Comparison of ENCODE assay signal across 19 cellular contexts in genomic region chr10:131946880-131947279, GRCh38. TPM values are rescaled to one million over a fixed set of nuclear protein-coding genes. Genes with fewer than 3 reads are reported as not detected.
A peak's percentile ranks its signal among the peaks of the same experiment; 100 is the strongest.
DNase-seq lines count a peak whose midpoint lies in the region; ATAC-seq, FAIRE-seq and TF ChIP-seq lines count a peak whose summit lies in the region.
"Had no signal": no experiment of that assay in that cellular context is flagged by ENCODE, and none has a peak within 500 bp of the region (broad histone marks: within the 10 kb centered on the region; RNA-seq: fewer than 3 reads in every experiment).

No MANE protein-coding gene starts in this region.

- H3K4me3 ChIP-seq in ACC112 (ENCODE audit: low read depth, low read length) (0 out of 2 replicates have a peak overlapping the region, but pooled peaks have one; percentile 6), endodermal cell (ENCODE audit: low read length) (no peak overlapping the region), pancreas (no peak overlapping the region), MM.1S (ENCODE audit: low read length) (no peak overlapping the region)
- H3K4me3 ChIP-seq: neural progenitor cell had no signal

- H4K20me1 ChIP-seq in MM.1S (ENCODE audit: insufficient read depth, low read length), result no peaks in the 10 kb centered on the region

- TF ChIP-seq CTCF in RWPE1 (conservative IDR thresholded peaks at IDR 0.05; ENCODE audit: low read depth) (no peak), endodermal cell (conservative IDR thresholded peaks at IDR 0.05) (no peak), pancreas (IDR thresholded peaks at IDR 0.05) (no peak), MM.1S (IDR thresholded peaks at IDR 0.05; ENCODE audit: low read length) (no peak)

- H3K27me3 ChIP-seq in ACC112 (ENCODE audit: insufficient read depth, low read length) (no peaks in the 10 kb centered on the region), endodermal cell (ENCODE audit: control insufficient read depth, insufficient read depth, low read length, poor library complexity, severe bottlenecking) (no peaks in the 10 kb centered on the region), pancreas (no peaks in the 10 kb centered on the region), MM.1S (replicated peaks; ENCODE audit: insufficient read depth, low read length) (no peaks in the 10 kb centered on the region)
- H3K27me3 ChIP-seq: neural progenitor cell had no signal

- intact Hi-C loops in pancreas (cut with DNase I), result no loop called here

- no peaks in the 10 kb centered on the region for H3K9me3 Mint-ChIP-seq in endodermal cell
- no peaks in the 10 kb centered on the region for H3K9me3 Mint-ChIP-seq in T-helper 2 cell treated with Interferon-gamma antibody and Interleukin-4, amounts not matched to agents 5 μg/mL and 100 μg/mL, for 36 hours
- H3K9me3 Mint-ChIP-seq: activated CD4-positive, alpha-beta memory T cell treated with anti-CD3 and anti-CD28 coated beads for 36 hours; brain; neural progenitor cell; T-helper 1 cell treated with Interleukin-12 subunit alpha and Interleukin-12 subunit beta and Interleukin-4 antibody, amounts not matched to agents 30 μg/mL and 1 μg/mL, for 36 hours had no signal

- POLR2A ChIA-PET in RWPE1 (lab: Yijun Ruan, JAX; ENCODE audit: low non-redundant PET), result interaction anchor here (1.4 kb wide), 1 partner anchor 47 kb away, joined by 3 read pairs; no protein-coding TSS in a partner anchor

- peaks cover 88% of the 10 kb centered on the region for H3K36me3 Mint-ChIP-seq in endodermal cell (ENCODE audit: low read depth)
- H3K36me3 Mint-ChIP-seq in T-helper 2 cell treated with Interferon-gamma antibody and Interleukin-4, amounts not matched to agents 5 μg/mL and 100 μg/mL, for 36 hours (ENCODE audit: low read depth), result peaks cover 46% of the 10 kb centered on the region

- CTCF ChIA-PET in RWPE1 (lab: Yijun Ruan, JAX), result interaction anchor here (0.7 kb wide), 1 partner anchor 1723 kb away, joined by 3 read pairs; no protein-coding TSS in a partner anchor

- H2AFZ ChIP-seq in ACC112 (ENCODE audit: low read length, unreplicated experiment) (no peak overlapping the region), MM.1S (ENCODE audit: low read length) (no peak overlapping the region)
- H2AFZ ChIP-seq: neural progenitor cell had no signal

- H3K36me3 ChIP-seq in ACC112 (ENCODE audit: insufficient read depth, low read length) (peaks cover 30% of the 10 kb centered on the region), endodermal cell (ENCODE audit: control insufficient read depth, insufficient read depth, low read length) (peaks cover 83% of the 10 kb centered on the region), pancreas (peaks cover 0 to 56% (median 15%) of the 10 kb centered on the region in 3 donors), MM.1S (replicated peaks; ENCODE audit: insufficient read depth, low read length) (peaks cover 19% of the 10 kb centered on the region; the same call in 1 of the 2 replicates)
- H3K36me3 ChIP-seq: neural progenitor cell had no signal

- no peak overlapping the region for H3K4me2 ChIP-seq in MM.1S (ENCODE audit: low read depth, low read length)
- H3K4me2 ChIP-seq: neural progenitor cell had no signal

- no peak for FAIRE-seq in pancreas (lab: Jason Lieb, UNC)
- FAIRE-seq: frontal cortex had no signal

- DNase-seq in RWPE1 (ENCODE audit: low spot score), result no peak
- DNase-seq in endodermal cell, result peak; percentile 22
- peak in 3 of 6 donors; percentile 43 to 51 (median 45) for DNase-seq in pancreas
- no peak for DNase-seq in T-helper 2 cell treated with Interferon-gamma antibody and Interleukin-4, amounts not matched to agents 5 μg/mL and 100 μg/mL, for 36 hours (ENCODE audit: low spot score)
- no peak for DNase-seq in activated CD4-positive, alpha-beta T cell treated with anti-CD3 and anti-CD28 coated beads, Interleukin-2, amount 50 U/mL, for 48 hours
- no peak for DNase-seq in 8988T
- DNase-seq in MM.1S, result no peak
- DNase-seq: activated CD4-positive, alpha-beta memory T cell treated with anti-CD3 and anti-CD28 coated beads for 36 hours; activated naive CD4-positive, alpha-beta T cell treated with anti-CD3 and anti-CD28 coated beads, Interleukin-2, amount 50 U/mL, for 16 hours; KG1; midbrain; NCI-H2029; stimulated activated CD4-positive, alpha-beta T cell treated with anti-CD3 and anti-CD28 coated beads, Interleukin-15, amount 100 ng/mL, for 24 hours; WERI-Rb-1 had no signal

- no peak overlapping the region for H3K27ac Mint-ChIP-seq in endodermal cell
- no peak overlapping the region for H3K27ac Mint-ChIP-seq in T-helper 2 cell treated with Interferon-gamma antibody and Interleukin-4, amounts not matched to agents 5 μg/mL and 100 μg/mL, for 36 hours
- H3K27ac Mint-ChIP-seq: activated CD4-positive, alpha-beta memory T cell treated with anti-CD3 and anti-CD28 coated beads for 36 hours; neural progenitor cell; T-helper 1 cell treated with Interleukin-12 subunit alpha and Interleukin-12 subunit beta and Interleukin-4 antibody, amounts not matched to agents 30 μg/mL and 1 μg/mL, for 36 hours had no signal

- H3K4me1 Mint-ChIP-seq in endodermal cell, result no peaks in the 10 kb centered on the region
- peaks cover 1% of the 10 kb centered on the region for H3K4me1 Mint-ChIP-seq in T-helper 2 cell treated with Interferon-gamma antibody and Interleukin-4, amounts not matched to agents 5 μg/mL and 100 μg/mL, for 36 hours (ENCODE audit: low read depth)
- H3K4me1 Mint-ChIP-seq: neural progenitor cell had no signal

- WGBS in endodermal cell (ENCODE audit: insufficient coverage in 1 of 2, insufficient read length in 1 of 2), 2 experiments, result 96% methylated on average over 12 to 14 of the region's 14 CpGs
- 96% methylated on average over 14 of the region's 14 CpGs for WGBS in pancreas, 2 donors

- H3K27ac ChIP-seq in ACC112 (ENCODE audit: low read depth, low read length), result peak overlapping the region; percentile 87
- peak overlapping the region; percentile 97 for H3K27ac ChIP-seq in RWPE1
- no peak overlapping the region for H3K27ac ChIP-seq in endodermal cell (ENCODE audit: low read depth, low read length)
- peak overlapping the region in 3 of 4 donors; percentile 18 to 88 (median 59) for H3K27ac ChIP-seq in pancreas
- no peak overlapping the region for H3K27ac ChIP-seq in MM.1S (ENCODE audit: low read length)
- H3K27ac ChIP-seq: neural progenitor cell, WERI-Rb-1 had no signal

- H3K9me2 ChIP-seq in MM.1S (replicated peaks; ENCODE audit: insufficient read depth, low read length), result no peaks in the 10 kb centered on the region

- H3K4me1 ChIP-seq in ACC112 (ENCODE audit: control insufficient read depth, insufficient read depth, low read length, unreplicated experiment) (peaks cover 41% of the 10 kb centered on the region), endodermal cell (ENCODE audit: control insufficient read depth, insufficient read depth, low read length) (no peaks in the 10 kb centered on the region), pancreas (peaks cover 50 to 57% (median 55%) of the 10 kb centered on the region in 3 donors), MM.1S (ENCODE audit: low read length) (no peaks in the 10 kb centered on the region)
- H3K4me1 ChIP-seq: neural progenitor cell had no signal

- no peaks in the 10 kb centered on the region for H3F3A ChIP-seq in MM.1S (ENCODE audit: insufficient read depth, low read length)

- ATAC-seq in pancreas, result no peak

- H3K9me3 ChIP-seq in endodermal cell (ENCODE audit: control insufficient read depth, low read length), result no peaks in the 10 kb centered on the region
- no peaks in the 10 kb centered on the region for H3K9me3 ChIP-seq in pancreas
- H3K9me3 ChIP-seq in MM.1S (replicated peaks; ENCODE audit: insufficient read depth, low read length), result no peaks in the 10 kb centered on the region

- H3K4me3 Mint-ChIP-seq in endodermal cell, result no peak overlapping the region
- no peak overlapping the region for H3K4me3 Mint-ChIP-seq in T-helper 2 cell treated with Interferon-gamma antibody and Interleukin-4, amounts not matched to agents 5 μg/mL and 100 μg/mL, for 36 hours
- H3K4me3 Mint-ChIP-seq: activated CD4-positive, alpha-beta memory T cell treated with anti-CD3 and anti-CD28 coated beads for 36 hours; brain; neural progenitor cell; T-helper 1 cell treated with Interleukin-12 subunit alpha and Interleukin-12 subunit beta and Interleukin-4 antibody, amounts not matched to agents 30 μg/mL and 1 μg/mL, for 36 hours had no signal

- H3K79me2 ChIP-seq in ACC112 (ENCODE audit: control insufficient read depth, insufficient read depth, low read length, unreplicated experiment) (no peaks in the 10 kb centered on the region), MM.1S (ENCODE audit: low read length) (no peaks in the 10 kb centered on the region)

- H3K27me3 Mint-ChIP-seq in endodermal cell (ENCODE audit: insufficient read depth), result no peaks in the 10 kb centered on the region
- H3K27me3 Mint-ChIP-seq in T-helper 2 cell treated with Interferon-gamma antibody and Interleukin-4, amounts not matched to agents 5 μg/mL and 100 μg/mL, for 36 hours (ENCODE audit: low read depth), result no peaks in the 10 kb centered on the region
- H3K27me3 Mint-ChIP-seq: activated CD4-positive, alpha-beta memory T cell treated with anti-CD3 and anti-CD28 coated beads for 36 hours; brain had no signal

- no peak overlapping the region for H3K9ac ChIP-seq in endodermal cell (ENCODE audit: extremely low read depth, low read length, poor library complexity, severe bottlenecking)
- no peak overlapping the region for H3K9ac ChIP-seq in MM.1S (ENCODE audit: low read length)
- H3K9ac ChIP-seq: neural progenitor cell had no signal

RNA-seq across cellular contexts. Expression of gene BNIP3, which starts 34.8 kb away (rescaled TPM):
- 100 to 1,000 TPM in 1 of 2 donors, 10 to 100 TPM in 1; 93.5 to 108 TPM for total RNA-seq in endodermal cell
- polyA plus RNA-seq in endodermal cell (2013, experiment 1 of 2), result 149 TPM
- 135 TPM for polyA plus RNA-seq in endodermal cell (2013, experiment 2 of 2)
- total RNA-seq in pancreas, result 100 to 1,000 TPM in 4 of 6 donors, 10 to 100 TPM in 2; 65.7 to 471 (median 217) TPM
- polyA plus RNA-seq in pancreas, result 100 to 1,000 TPM in 1 of 2 donors, 10 to 100 TPM in 1; 84.2 to 166 TPM

RNA-seq across cellular contexts. Expression of gene PPP2R2D, which starts 46.1 kb away (rescaled TPM):
- 10 to 100 TPM; 35.5 to 37.5 TPM for total RNA-seq in endodermal cell
- polyA plus RNA-seq in endodermal cell (2013, experiment 1 of 2), result 36.0 TPM
- 35.4 TPM for polyA plus RNA-seq in endodermal cell (2013, experiment 2 of 2)
- total RNA-seq in pancreas, result 10 to 100 TPM; 25.5 to 87.7 (median 33.6) TPM
- 10 to 100 TPM; 32.2 to 66.8 TPM for polyA plus RNA-seq in pancreas

Comparison
In these comparisons a context has a peak if more than half of its experiments do, and no peak if none do; other contexts are left out.
1. H3K27ac ChIP-seq: peak in ACC112 (single experiment), RWPE1 (single experiment) and pancreas (3 of 4); none in endodermal cell (single experiment) and MM.1S (single experiment).